9 cellular contexts compared by ENCODE assay signal in genomic region chr14:61502459-61503093, GRCh38.
DNase-seq lines count a peak whose midpoint lies in the region; ATAC-seq and TF ChIP-seq lines count a peak whose summit lies in the region.
"Had no signal": no experiment of that assay in that cellular context is flagged by ENCODE, and none has a peak within 500 bp of the region (broad histone marks: within the 10 kb centered on the region; RNA-seq: fewer than 3 reads in every experiment).

No MANE protein-coding gene starts in this region.

- peaks cover 3% of the 10 kb centered on the region for H3K9me3 Mint-ChIP-seq in activated T-cell treated with anti-CD3 and anti-CD28 coated beads, Interleukin-2, amount 50 U/mL, for 4 hours

- H3K4me2 ChIP-seq in Karpas-422 (ENCODE audit: low read depth, low read length, poor library complexity, severe bottlenecking), result peak overlapping the region; percentile 84

- peaks cover 90% of the 10 kb centered on the region for H3K4me1 Mint-ChIP-seq in activated T-cell treated with anti-CD3 and anti-CD28 coated beads, Interleukin-2, amount 50 U/mL, for 4 hours (ENCODE audit: low read depth)

- H3K4me3 Mint-ChIP-seq in activated T-cell treated with anti-CD3 and anti-CD28 coated beads, Interleukin-2, amount 50 U/mL, for 4 hours, result peak overlapping the region; percentile 66

- peak overlapping the region; percentile 97 for H3K27ac ChIP-seq in Karpas-422 (ENCODE audit: low read length)
- peak overlapping the region; percentile 54 to 60 for H3K27ac ChIP-seq in tibial artery
- H3K27ac ChIP-seq: VCaP had no signal

- H3K9me3 ChIP-seq in Karpas-422 (ENCODE audit: low read length) (no peaks in the 10 kb centered on the region), tibial artery (no peaks in the 10 kb centered on the region)

- intact Hi-C loops in tibial artery (cut with DNase I; ENCODE audit: low total_unique reads), result no loop called here

- H3K36me3 Mint-ChIP-seq in activated T-cell treated with anti-CD3 and anti-CD28 coated beads, Interleukin-2, amount 50 U/mL, for 4 hours (ENCODE audit: insufficient read depth), result peaks cover 40% of the 10 kb centered on the region

- H3K9ac ChIP-seq in Karpas-422 (ENCODE audit: low read length), result peak overlapping the region; percentile 70

- H3K9me2 ChIP-seq in Karpas-422 (replicated peaks; ENCODE audit: insufficient read depth, low read length), result no peaks in the 10 kb centered on the region

- H3K27me3 Mint-ChIP-seq in activated T-cell treated with anti-CD3 and anti-CD28 coated beads, Interleukin-2, amount 50 U/mL, for 4 hours (ENCODE audit: low read depth), result no peaks in the 10 kb centered on the region

- peak; percentile 27 to 42 for ATAC-seq in activated T-cell treated with anti-CD3 and anti-CD28 coated beads, Interleukin-2, amount 50 U/mL, for 4 hours

- H3K4me3 ChIP-seq in Karpas-422 (ENCODE audit: low read length) (peak overlapping the region; percentile 55), epithelial cell of proximal tubule (ENCODE audit: low read depth, low read length) (no peak overlapping the region), tibial artery (no peak overlapping the region)

- H3K79me2 ChIP-seq in Karpas-422 (ENCODE audit: low read length), result no peaks in the 10 kb centered on the region

- H2AFZ ChIP-seq in Karpas-422 (ENCODE audit: low read length), result 0 out of 2 replicates have a peak overlapping the region, but pooled peaks have one; percentile 8

- no peaks in the 10 kb centered on the region for H3K36me3 ChIP-seq in Karpas-422 (ENCODE audit: insufficient read depth, low read length)
- H3K36me3 ChIP-seq in tibial artery, result no peaks in the 10 kb centered on the region

- TF ChIP-seq CTCF in epithelial cell of proximal tubule (conservative IDR thresholded peaks at IDR 0.05; ENCODE audit: low read depth, low read length) (no peak), tibial artery (IDR thresholded peaks at IDR 0.05) (no peak)

- H3K4me1 ChIP-seq in Karpas-422 (ENCODE audit: low read length) (peaks cover 87% of the 10 kb centered on the region), tibial artery (peaks cover 0 to 47% (median 13%) of the 10 kb centered on the region in 4 donors)

- no peak for DNase-seq in activated T-cell treated with anti-CD3 and anti-CD28 coated beads, Interleukin-2, amount 50 U/mL, for 4 hours
- no peak for DNase-seq in activated T-cell treated with anti-CD3 and anti-CD28 coated beads for 4 hours
- peak; percentile 78 for DNase-seq in Karpas-422
- DNase-seq in epithelial cell of proximal tubule (ENCODE audit: low read depth), result peak; percentile 91
- no peak for DNase-seq in tibial artery
- DNase-seq in NCI-H2081 treated with DMSO at 0.1 percent for 48 hours (lab: John Stamatoyannopoulos, UW), result no peak
- no peak for DNase-seq in T1000 (lab: John Stamatoyannopoulos, UW)
- no peak for DNase-seq in NCI-H69 (lab: John Stamatoyannopoulos, UW)

- H3K27me3 ChIP-seq in Karpas-422 (ENCODE audit: low read length) (no peaks in the 10 kb centered on the region), tibial artery (no peaks in the 10 kb centered on the region)

- H4K20me1 ChIP-seq in Karpas-422 (ENCODE audit: insufficient read depth, low read depth, low read length), result no peaks in the 10 kb centered on the region

Comparison
In these comparisons a context has a peak if more than half of its experiments do, and no peak if none do; other contexts are left out.
1. DNase-seq: peak in Karpas-422 (single experiment) and epithelial cell of proximal tubule (single experiment); none in activated T-cell treated with anti-CD3 and anti-CD28 coated beads, Interleukin-2, amount 50 U/mL, for 4 hours (single experiment), activated T-cell treated with anti-CD3 and anti-CD28 coated beads for 4 hours (single experiment), tibial artery (0 of 2), NCI-H2081 treated with DMSO at 0.1 percent for 48 hours (single experiment), T1000 (single experiment) and NCI-H69 (single experiment).